In the genomic region with DNA sequence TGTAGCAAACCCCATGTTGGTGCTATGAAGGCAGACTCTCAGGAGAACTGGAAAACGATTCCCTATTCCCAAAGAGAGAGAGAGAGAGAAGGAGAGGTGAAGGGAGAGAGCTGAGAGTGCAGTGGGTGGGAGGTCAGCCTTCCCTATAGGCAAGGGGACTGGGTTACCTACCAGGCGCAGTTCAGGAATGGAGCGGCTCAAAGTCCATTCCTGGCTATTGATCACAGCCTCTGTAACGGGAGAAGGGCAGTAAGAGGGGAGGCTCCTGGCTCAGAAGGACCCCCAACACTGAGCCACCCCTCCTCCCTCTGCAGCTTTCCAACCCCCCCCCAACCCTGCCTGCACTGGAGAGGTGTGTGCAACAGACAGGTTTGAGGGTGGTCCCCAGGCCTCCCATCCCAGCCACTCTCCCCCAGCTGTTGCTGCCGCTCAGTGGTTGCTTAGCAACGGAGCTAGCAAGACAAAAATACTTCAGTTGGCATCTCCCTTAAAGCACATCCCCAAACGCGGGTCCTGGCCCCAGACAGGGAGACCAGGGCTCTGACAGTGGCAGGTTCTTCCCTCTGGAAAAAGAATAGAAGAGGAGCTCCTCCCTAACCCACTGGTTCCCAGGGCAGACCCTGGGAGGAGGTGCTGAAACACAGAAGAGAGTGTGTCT, we compare ENCODE assay signal across 1 cellular context.
TF ChIP-seq lines count a peak whose summit lies in the region.

No MANE protein-coding gene starts in this region.

TF ChIP-seq in SK-N-SH, 30 proteins besides CTCF, POLR2A, EP300 and RAD21 (continued from another document):
- TF ChIP-seq, protein P1, sequence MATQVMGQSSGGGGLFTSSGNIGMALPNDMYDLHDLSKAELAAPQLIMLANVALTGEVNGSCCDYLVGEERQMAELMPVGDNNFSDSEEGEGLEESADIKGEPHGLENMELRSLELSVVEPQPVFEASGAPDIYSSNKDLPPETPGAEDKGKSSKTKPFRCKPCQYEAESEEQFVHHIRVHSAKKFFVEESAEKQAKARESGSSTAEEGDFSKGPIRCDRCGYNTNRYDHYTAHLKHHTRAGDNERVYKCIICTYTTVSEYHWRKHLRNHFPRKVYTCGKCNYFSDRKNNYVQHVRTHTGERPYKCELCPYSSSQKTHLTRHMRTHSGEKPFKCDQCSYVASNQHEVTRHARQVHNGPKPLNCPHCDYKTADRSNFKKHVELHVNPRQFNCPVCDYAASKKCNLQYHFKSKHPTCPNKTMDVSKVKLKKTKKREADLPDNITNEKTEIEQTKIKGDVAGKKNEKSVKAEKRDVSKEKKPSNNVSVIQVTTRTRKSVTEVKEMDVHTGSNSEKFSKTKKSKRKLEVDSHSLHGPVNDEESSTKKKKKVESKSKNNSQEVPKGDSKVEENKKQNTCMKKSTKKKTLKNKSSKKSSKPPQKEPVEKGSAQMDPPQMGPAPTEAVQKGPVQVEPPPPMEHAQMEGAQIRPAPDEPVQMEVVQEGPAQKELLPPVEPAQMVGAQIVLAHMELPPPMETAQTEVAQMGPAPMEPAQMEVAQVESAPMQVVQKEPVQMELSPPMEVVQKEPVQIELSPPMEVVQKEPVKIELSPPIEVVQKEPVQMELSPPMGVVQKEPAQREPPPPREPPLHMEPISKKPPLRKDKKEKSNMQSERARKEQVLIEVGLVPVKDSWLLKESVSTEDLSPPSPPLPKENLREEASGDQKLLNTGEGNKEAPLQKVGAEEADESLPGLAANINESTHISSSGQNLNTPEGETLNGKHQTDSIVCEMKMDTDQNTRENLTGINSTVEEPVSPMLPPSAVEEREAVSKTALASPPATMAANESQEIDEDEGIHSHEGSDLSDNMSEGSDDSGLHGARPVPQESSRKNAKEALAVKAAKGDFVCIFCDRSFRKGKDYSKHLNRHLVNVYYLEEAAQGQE (IDR thresholded peaks at IDR 0.05; ENCODE audit: low read depth, low read length) = no peak
- TF ChIP-seq SIN3A (IDR thresholded peaks at IDR 0.05; ENCODE audit: borderline replicate concordance, low read depth, low read length) = no peak
- no peak for TF ChIP-seq MXI1 (IDR thresholded peaks at IDR 0.05; ENCODE audit: low read depth, low read length)
- no peak for TF ChIP-seq GATA2 (CRISPR knock-in tag; IDR thresholded peaks at IDR 0.05)
- no peak for TF ChIP-seq SMC3 (IDR thresholded peaks at IDR 0.05; ENCODE audit: low read depth, low read length)
- no peak for TF ChIP-seq YY1 (IDR thresholded peaks at IDR 0.05; ENCODE audit: low read depth)
- TF ChIP-seq FOSL2 (IDR thresholded peaks at IDR 0.05; ENCODE audit: borderline replicate concordance, low read depth) = no peak
- TF ChIP-seq ELF1 (IDR thresholded peaks at IDR 0.05) = no peak
- TF ChIP-seq TAF1 (IDR thresholded peaks at IDR 0.05; ENCODE audit: borderline replicate concordance, low read depth, low read length) = no peak
- no peak for TF ChIP-seq RXRA (IDR thresholded peaks at IDR 0.05; ENCODE audit: borderline replicate concordance, low read depth)
- TF ChIP-seq NFIC (IDR thresholded peaks at IDR 0.05; ENCODE audit: borderline replicate concordance) = no peak
- TF ChIP-seq, protein P2, sequence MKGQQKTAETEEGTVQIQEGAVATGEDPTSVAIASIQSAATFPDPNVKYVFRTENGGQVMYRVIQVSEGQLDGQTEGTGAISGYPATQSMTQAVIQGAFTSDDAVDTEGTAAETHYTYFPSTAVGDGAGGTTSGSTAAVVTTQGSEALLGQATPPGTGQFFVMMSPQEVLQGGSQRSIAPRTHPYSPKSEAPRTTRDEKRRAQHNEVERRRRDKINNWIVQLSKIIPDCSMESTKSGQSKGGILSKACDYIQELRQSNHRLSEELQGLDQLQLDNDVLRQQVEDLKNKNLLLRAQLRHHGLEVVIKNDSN (IDR thresholded peaks at IDR 0.05; ENCODE audit: borderline replicate concordance, low read depth) = no peak
- no peak for TF ChIP-seq EZH2phosphoT487 (IDR thresholded peaks at IDR 0.05; ENCODE audit: borderline replicate concordance, low read depth)
- TF ChIP-seq, protein P3, sequence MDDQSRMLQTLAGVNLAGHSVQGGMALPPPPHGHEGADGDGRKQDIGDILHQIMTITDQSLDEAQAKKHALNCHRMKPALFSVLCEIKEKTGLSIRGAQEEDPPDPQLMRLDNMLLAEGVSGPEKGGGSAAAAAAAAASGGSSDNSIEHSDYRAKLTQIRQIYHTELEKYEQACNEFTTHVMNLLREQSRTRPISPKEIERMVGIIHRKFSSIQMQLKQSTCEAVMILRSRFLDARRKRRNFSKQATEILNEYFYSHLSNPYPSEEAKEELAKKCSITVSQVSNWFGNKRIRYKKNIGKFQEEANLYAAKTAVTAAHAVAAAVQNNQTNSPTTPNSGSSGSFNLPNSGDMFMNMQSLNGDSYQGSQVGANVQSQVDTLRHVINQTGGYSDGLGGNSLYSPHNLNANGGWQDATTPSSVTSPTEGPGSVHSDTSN (IDR thresholded peaks at IDR 0.05) = no peak
- no peak for TF ChIP-seq NRF1 (IDR thresholded peaks at IDR 0.05; ENCODE audit: low read depth, low read length)
- TF ChIP-seq FOXJ3 (CRISPR knock-in tag; IDR thresholded peaks at IDR 0.05) = no peak
